Comparison of ENCODE assay signal across 17 cellular contexts in the genomic region with DNA sequence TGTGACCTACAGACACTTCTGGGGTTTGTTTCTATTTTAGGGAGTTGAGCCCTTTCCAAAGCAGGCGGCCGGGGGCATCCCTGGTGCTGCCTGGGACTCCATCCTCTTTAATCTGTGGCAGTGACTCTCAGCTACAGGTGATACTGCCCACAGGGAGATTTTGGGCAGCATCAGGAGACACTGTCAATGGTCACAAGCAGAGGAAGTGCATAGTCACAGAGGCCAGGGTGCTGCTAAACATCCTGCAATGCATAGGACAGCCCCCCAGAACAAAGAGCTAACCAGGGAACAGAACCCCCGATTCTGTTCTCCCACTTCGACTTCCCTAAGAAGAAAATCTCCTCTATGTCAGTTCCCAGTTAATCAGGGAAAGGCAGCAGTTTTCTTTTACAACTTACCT.
DNase-seq lines count a peak whose midpoint lies in the region; ATAC-seq and TF ChIP-seq lines count a peak whose summit lies in the region.
"Had no signal": no experiment of that assay in that cellular context is flagged by ENCODE, and none has a peak within 500 bp of the region (broad histone marks: within the 10 kb centered on the region; RNA-seq: fewer than 3 reads in every experiment).

No MANE protein-coding gene starts in this region.

- peaks cover 3% of the 10 kb centered on the region for H3K36me3 Mint-ChIP-seq in activated B cell treated with CpG ODN at 0.5 μM for 24 hours (ENCODE audit: low read depth)
- H3K36me3 Mint-ChIP-seq in stimulated activated memory B cell treated with anti-CD40 and anti-IgM and Interleukin-4, amounts not matched to agents 10 μg/mL and 1 μg/mL and 100 μg/mL, for 72 hours = peaks cover 7% of the 10 kb centered on the region

- H3K4me1 ChIP-seq in Karpas-422 (ENCODE audit: low read length) = peaks cover 98% of the 10 kb centered on the region
- no peaks in the 10 kb centered on the region for H3K4me1 ChIP-seq in ascending aorta

- CTCF ChIA-PET in activated B cell treated with CpG ODN at 0.5 μM for 24 hours (lab: Charles Lee) = interaction anchor here (1.2 to 3.9 kb wide), 6 partner anchors 9 to 147 kb away, joined by 3 to 24 read pairs (median 5); partner anchors contain the start of gene RALGPS2

- H3K4me2 ChIP-seq in Karpas-422 (ENCODE audit: low read depth, low read length, poor library complexity, severe bottlenecking) = peak overlapping the region; percentile 73

- H3K9ac ChIP-seq in Karpas-422 (ENCODE audit: low read length) = peak overlapping the region; percentile 87

- H3K27ac Mint-ChIP-seq in activated B cell treated with CpG ODN at 0.5 μM for 24 hours = peak overlapping the region; percentile 98
- H3K27ac Mint-ChIP-seq in stimulated activated memory B cell treated with anti-CD40 and anti-IgM and Interleukin-4, amounts not matched to agents 10 μg/mL and 1 μg/mL and 100 μg/mL, for 72 hours = peak overlapping the region; percentile 96
- H3K27ac Mint-ChIP-seq: T-helper 2 cell treated with Interferon-gamma antibody and Interleukin-4, amounts not matched to agents 5 μg/mL and 100 μg/mL, for 36 hours had no signal

- no peak overlapping the region for H2AFZ ChIP-seq in Karpas-422 (ENCODE audit: low read length)

- intact Hi-C loops in activated B cell treated with CpG ODN at 0.5 μM for 24 hours (cut with micrococcal nuclease) (loop anchor here (1.0 to 5.0 kb wide), 5 partner anchors 10 to 788 kb away; partner anchors contain the start of gene AXDND1), ascending aorta (cut with DNase I) (no loop called here)

- TF ChIP-seq CTCF in activated B cell treated with CpG ODN at 0.5 μM for 24 hours (IDR thresholded peaks at IDR 0.05) (no peak), ascending aorta (IDR thresholded peaks at IDR 0.05) (no peak)

- H4K20me1 ChIP-seq in Karpas-422 (ENCODE audit: insufficient read depth, low read depth, low read length) = no peaks in the 10 kb centered on the region

- H3K36me3 ChIP-seq in Karpas-422 (ENCODE audit: insufficient read depth, low read length) (no peaks in the 10 kb centered on the region), ascending aorta (no peaks in the 10 kb centered on the region)

- no peaks in the 10 kb centered on the region for H3K27me3 Mint-ChIP-seq in activated B cell treated with CpG ODN at 0.5 μM for 24 hours
- no peaks in the 10 kb centered on the region for H3K27me3 Mint-ChIP-seq in stimulated activated memory B cell treated with anti-CD40 and anti-IgM and Interleukin-4, amounts not matched to agents 10 μg/mL and 1 μg/mL and 100 μg/mL, for 72 hours

- peak overlapping the region; percentile 81 for H3K4me3 Mint-ChIP-seq in activated B cell treated with CpG ODN at 0.5 μM for 24 hours
- peak overlapping the region; percentile 86 for H3K4me3 Mint-ChIP-seq in stimulated activated memory B cell treated with anti-CD40 and anti-IgM and Interleukin-4, amounts not matched to agents 10 μg/mL and 1 μg/mL and 100 μg/mL, for 72 hours
- H3K4me3 Mint-ChIP-seq: T-helper 2 cell treated with Interferon-gamma antibody and Interleukin-4, amounts not matched to agents 5 μg/mL and 100 μg/mL, for 36 hours had no signal

- ATAC-seq in activated B cell treated with CpG ODN at 0.5 μM for 24 hours (ENCODE audit: low read depth) (peak; percentile 11), HG02885 (IDR thresholded peaks at IDR 0.05; ENCODE audit: poor library complexity, unreplicated experiment) (no peak)
- peak; percentile 36 for ATAC-seq in stimulated activated memory B cell treated with anti-CD40 and anti-IgM and Interleukin-4, amounts not matched to agents 10 μg/mL and 1 μg/mL and 100 μg/mL, for 72 hours
- ATAC-seq: K562 had no signal

- no peaks in the 10 kb centered on the region for H3K9me2 ChIP-seq in Karpas-422 (replicated peaks; ENCODE audit: insufficient read depth, low read length)

- H3K4me1 Mint-ChIP-seq in activated B cell treated with CpG ODN at 0.5 μM for 24 hours = peaks cover 94% of the 10 kb centered on the region
- H3K4me1 Mint-ChIP-seq in stimulated activated memory B cell treated with anti-CD40 and anti-IgM and Interleukin-4, amounts not matched to agents 10 μg/mL and 1 μg/mL and 100 μg/mL, for 72 hours = peaks cover 87% of the 10 kb centered on the region

- peak overlapping the region; percentile 99 for H3K27ac ChIP-seq in Karpas-422 (ENCODE audit: low read length)
- H3K27ac ChIP-seq in ascending aorta = no peak overlapping the region
- H3K27ac ChIP-seq: SK-N-MC had no signal

- peak overlapping the region; percentile 30; the same call in 1 of the 2 replicates for H3K4me3 ChIP-seq in GM08714 (ENCODE audit: low read length)
- H3K4me3 ChIP-seq in Karpas-422 (ENCODE audit: low read length) = peak overlapping the region; percentile 51
- no peak overlapping the region for H3K4me3 ChIP-seq in ascending aorta
- H3K4me3 ChIP-seq: K562, SK-N-MC had no signal

- no peaks in the 10 kb centered on the region for H3K27me3 ChIP-seq in Karpas-422 (ENCODE audit: low read length)
- no peaks in the 10 kb centered on the region for H3K27me3 ChIP-seq in ascending aorta

- DNase-seq in Karpas-422 (no peak), activated B cell treated with CpG ODN at 0.5 μM for 24 hours (no peak), ascending aorta (ENCODE audit: low spot score in 2 of 2) (no peak), GF-D8 (lab: John Stamatoyannopoulos, UW) (no peak)
- DNase-seq: DND-41, HCEC 1CT, NCI-H1092, NCI-H2029 treated with DMSO at 0.1 percent for 48 hours, NCI-H446 treated with DMSO at 0.1 percent for 48 hours, OCI-M1, SHP77 had no signal

- H3K9me3 ChIP-seq in Karpas-422 (ENCODE audit: low read length) = no peaks in the 10 kb centered on the region
- no peaks in the 10 kb centered on the region for H3K9me3 ChIP-seq in ascending aorta

- peaks cover 19% of the 10 kb centered on the region for H3K79me2 ChIP-seq in Karpas-422 (ENCODE audit: low read length)

- H3K9me3 Mint-ChIP-seq in activated B cell treated with CpG ODN at 0.5 μM for 24 hours = no peaks in the 10 kb centered on the region
- no peaks in the 10 kb centered on the region for H3K9me3 Mint-ChIP-seq in stimulated activated memory B cell treated with anti-CD40 and anti-IgM and Interleukin-4, amounts not matched to agents 10 μg/mL and 1 μg/mL and 100 μg/mL, for 72 hours
- H3K9me3 Mint-ChIP-seq: T-helper 2 cell treated with Interferon-gamma antibody and Interleukin-4, amounts not matched to agents 5 μg/mL and 100 μg/mL, for 36 hours had no signal

- POLR2A ChIA-PET in activated B cell treated with CpG ODN at 0.5 μM for 24 hours (lab: Charles Lee) = interaction anchor here (0.6 to 8.5 kb wide), 19 partner anchors 8 to 289 kb away, joined by 3 to 394 read pairs (median 4); partner anchors contain the start of gene RALGPS2

Comparison
In these comparisons a context has a peak if more than half of its experiments do, and no peak if none do; other contexts are left out.
1. H3K4me3 ChIP-seq: peak in GM08714 (single experiment) and Karpas-422 (single experiment); none in ascending aorta (0 of 2).